Comparison of ENCODE assay signal across 1 cellular context in genomic region chr1:161805399-161806197, GRCh38.
TF ChIP-seq lines count a peak whose summit lies in the region.

No MANE protein-coding gene starts in this region.

TF ChIP-seq in K562, 482 proteins besides CTCF, POLR2A, EP300 and RAD21:
- TF ChIP-seq MAFK (IDR thresholded peaks at IDR 0.05; ENCODE audit: low read length) (peak; percentile 35; the same call in 1 of the 2 replicates), C11orf30 (IDR thresholded peaks at IDR 0.05; ENCODE audit: low read depth) (peak; percentile 55; the same call in 1 of the 2 replicates), ZHX1 (conservative IDR thresholded peaks at IDR 0.05; ENCODE audit: low read length) (no peak), AFF4 (CRISPR knock-in tag; IDR thresholded peaks at IDR 0.05) (no peak), MAFF (IDR thresholded peaks at IDR 0.05; ENCODE audit: low read length) (0 out of 2 replicates have a peak, but pooled peaks have one; percentile 21), MAFG (tag; conservative IDR thresholded peaks at IDR 0.05) (peak; percentile 49), ZNF316 (IDR thresholded peaks at IDR 0.05) (peak; percentile 76), CREBBP (IDR thresholded peaks at IDR 0.05; ENCODE audit: low read depth, low read length) (no peak)
